In the genomic region with DNA sequence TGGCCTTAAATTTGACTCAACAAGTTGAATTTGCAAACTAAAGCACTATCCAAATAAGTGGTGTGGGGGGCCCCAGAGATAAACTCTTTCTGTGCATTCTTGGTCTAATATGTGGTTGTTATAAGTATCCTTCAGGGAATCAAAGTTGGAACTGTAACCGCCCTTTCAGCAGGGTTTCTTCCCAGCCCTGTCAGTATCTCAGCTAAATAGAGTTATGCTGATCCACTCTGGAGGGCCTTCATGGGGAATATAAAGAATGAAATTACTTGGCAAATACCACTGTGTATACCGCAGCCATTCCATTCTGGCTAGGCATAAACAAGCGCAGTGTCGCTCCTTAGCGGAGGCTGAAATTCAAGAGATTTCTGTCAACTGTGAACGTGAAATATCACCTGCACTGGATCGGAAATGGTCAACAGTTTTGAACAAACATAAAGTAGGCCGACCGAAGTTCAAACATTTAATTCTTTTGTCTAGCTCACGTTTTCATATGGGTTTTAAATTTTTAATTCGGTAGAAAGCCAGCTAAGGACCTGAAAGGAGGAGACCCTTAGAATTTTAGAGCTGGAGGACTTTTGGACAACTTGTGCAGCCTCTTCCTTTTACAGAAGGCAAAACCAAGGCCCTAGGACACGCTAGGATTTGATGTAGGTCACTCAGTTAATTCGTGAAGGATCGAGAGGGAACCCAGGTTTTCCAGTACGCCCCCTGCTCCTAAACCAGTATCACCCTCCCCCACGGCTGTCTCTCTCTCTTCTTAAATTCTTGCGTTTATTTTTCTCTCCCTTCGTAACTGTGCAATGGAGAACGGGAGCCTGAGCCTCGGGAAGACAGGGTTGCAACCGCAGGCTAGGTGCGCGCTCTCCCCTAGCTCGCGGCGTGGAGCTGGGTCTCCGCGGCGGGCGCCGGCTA, we compare ENCODE assay signal across 8 cellular contexts.
DNase-seq lines count a peak whose midpoint lies in the region; ATAC-seq and TF ChIP-seq lines count a peak whose summit lies in the region.

No MANE protein-coding gene starts in this region.

- no peaks in the 10 kb centered on the region for H3F3A ChIP-seq in PC-3 (ENCODE audit: low read length, unreplicated experiment)

- peak in 2 of 5 donors; percentile 1 to 4 for DNase-seq in CD4-positive, alpha-beta memory T cell
- DNase-seq in PC-3 (peak; percentile 6), endothelial cell (ENCODE audit: low spot score) (no peak), RKO (ENCODE audit: low spot score) (no peak)
- no peak for DNase-seq in naive thymus-derived CD4-positive, alpha-beta T cell

- H3K79me2 ChIP-seq in PC-3 (ENCODE audit: low read length), result peaks cover 18% of the 10 kb centered on the region

- peak overlapping the region; percentile 73 to 91 (median 84) for H3K4me3 Mint-ChIP-seq in CD4-positive, alpha-beta memory T cell
- peak overlapping the region; percentile 87 for H3K4me3 Mint-ChIP-seq in endothelial cell (ENCODE audit: unreplicated experiment)
- H3K4me3 Mint-ChIP-seq in naive thymus-derived CD4-positive, alpha-beta T cell, result peak overlapping the region; percentile 69 to 94 (median 84)

- intact Hi-C loops in CD4-positive, alpha-beta memory T cell (cut with micrococcal nuclease), result loop anchor here (1.0 to 5.0 kb wide), 10 partner anchors 30 to 573 kb away; a partner anchor contains a TSS
- intact Hi-C loops in PC-3 (cut with micrococcal nuclease), result loop anchor here (1.0 to 10.0 kb wide), 5 partner anchors 30 to 374 kb away; a partner anchor contains a TSS
- intact Hi-C loops in naive thymus-derived CD4-positive, alpha-beta T cell (cut with micrococcal nuclease), result loop anchor here (1.0 to 5.0 kb wide), 16 partner anchors 30 to 575 kb away; a partner anchor contains a TSS

- peaks cover 0 to 4% of the 10 kb centered on the region in 2 donors for H3K36me3 Mint-ChIP-seq in CD4-positive, alpha-beta memory T cell
- H3K36me3 Mint-ChIP-seq in endothelial cell (ENCODE audit: low read depth, unreplicated experiment), result peaks cover 7% of the 10 kb centered on the region
- H3K36me3 Mint-ChIP-seq in naive thymus-derived CD4-positive, alpha-beta T cell, result peaks cover 0 to 1% (median 0%) of the 10 kb centered on the region in 5 donors

- H3K4me2 ChIP-seq in PC-3 (ENCODE audit: low read length), result peak overlapping the region; percentile 91

- CTCF ChIA-PET in CD4-positive, alpha-beta memory T cell (lab: Charles Lee; ENCODE audit: partially characterized antibody), result interaction anchor here (0.8 to 2.3 kb wide), 10 partner anchors 8 to 74 kb away, joined by 3 to 17 read pairs (median 4); a partner anchor contains a TSS
- CTCF ChIA-PET in PC-3 (lab: Charles Lee), result interaction anchor here (0.7 to 1.0 kb wide), 3 partner anchors 8 to 78 kb away, joined by 3 read pairs; a partner anchor contains a TSS
- CTCF ChIA-PET in naive thymus-derived CD4-positive, alpha-beta T cell (lab: Charles Lee), result interaction anchor here (0.6 to 1.2 kb wide), 2 partner anchors 24 to 28 kb away, joined by 3 to 6 read pairs; no protein-coding TSS in a partner anchor

- H3K9me3 ChIP-seq in CD4-positive, alpha-beta memory T cell (ENCODE audit: control insufficient read depth in 1 of 2, low read length in 2 of 2), result no peaks in the 10 kb centered on the region
- no peaks in the 10 kb centered on the region for H3K9me3 ChIP-seq in PC-3 (ENCODE audit: low read length)
- no peaks in the 10 kb centered on the region for H3K9me3 ChIP-seq in naive thymus-derived CD4-positive, alpha-beta T cell (ENCODE audit: control insufficient read depth in 2 of 3, low read length in 3 of 3)

- H3K9me3 Mint-ChIP-seq in CD4-positive, alpha-beta memory T cell, result peaks cover 0 to 1% (median 0%) of the 10 kb centered on the region in 8 donors
- H3K9me3 Mint-ChIP-seq in endothelial cell (ENCODE audit: unreplicated experiment), result no peaks in the 10 kb centered on the region
- H3K9me3 Mint-ChIP-seq in naive thymus-derived CD4-positive, alpha-beta T cell, result peaks cover 0 to 4% (median 0%) of the 10 kb centered on the region in 11 donors

- H3K36me3 ChIP-seq in CD4-positive, alpha-beta memory T cell (ENCODE audit: insufficient read depth, low read length), result no peaks in the 10 kb centered on the region
- H3K36me3 ChIP-seq in PC-3 (ENCODE audit: low read depth, low read length), result no peaks in the 10 kb centered on the region
- H3K36me3 ChIP-seq in naive thymus-derived CD4-positive, alpha-beta T cell (ENCODE audit: control insufficient read depth in 2 of 3, insufficient read depth in 3 of 3, low read length in 3 of 3), result peaks cover 0 to 3% (median 0%) of the 10 kb centered on the region in 3 experiments

- peak overlapping the region; percentile 80 to 96 (median 86) for H3K27ac Mint-ChIP-seq in CD4-positive, alpha-beta memory T cell
- H3K27ac Mint-ChIP-seq in endothelial cell (ENCODE audit: unreplicated experiment), result peak overlapping the region; percentile 31
- H3K27ac Mint-ChIP-seq in naive thymus-derived CD4-positive, alpha-beta T cell, result peak overlapping the region; percentile 12 to 90 (median 79)

- H3K4me3 ChIP-seq in CD4-positive, alpha-beta memory T cell (ENCODE audit: low read length in 2 of 2), result peak overlapping the region; percentile 36 to 64
- peak overlapping the region; percentile 75 for H3K4me3 ChIP-seq in PC-3 (ENCODE audit: low read length)
- H3K4me3 ChIP-seq in naive thymus-derived CD4-positive, alpha-beta T cell (ENCODE audit: low read length), result peak overlapping the region; percentile 77

- no peaks in the 10 kb centered on the region for H3K27me3 ChIP-seq in CD4-positive, alpha-beta memory T cell (ENCODE audit: insufficient read depth, low read length)
- no peaks in the 10 kb centered on the region for H3K27me3 ChIP-seq in PC-3 (ENCODE audit: low read length)
- H3K27me3 ChIP-seq in naive thymus-derived CD4-positive, alpha-beta T cell (ENCODE audit: control insufficient read depth in 2 of 2, insufficient read depth in 2 of 2, low read length in 2 of 2), result no peaks in the 10 kb centered on the region

- peaks cover 9 to 14% (median 11%) of the 10 kb centered on the region in 4 donors for H3K4me1 Mint-ChIP-seq in CD4-positive, alpha-beta memory T cell
- peaks cover 17% of the 10 kb centered on the region for H3K4me1 Mint-ChIP-seq in endothelial cell (ENCODE audit: unreplicated experiment)
- peaks cover 4 to 21% (median 7%) of the 10 kb centered on the region in 7 donors for H3K4me1 Mint-ChIP-seq in naive thymus-derived CD4-positive, alpha-beta T cell

- peak overlapping the region; percentile 55 for H3K27ac ChIP-seq in CD4-positive, alpha-beta memory T cell (ENCODE audit: low read depth, low read length)
- H3K27ac ChIP-seq in PC-3 (ENCODE audit: low read length), result peak overlapping the region; percentile 53
- H3K27ac ChIP-seq in naive thymus-derived CD4-positive, alpha-beta T cell (ENCODE audit: low read depth, low read length), result peak overlapping the region; percentile 73

- no peaks in the 10 kb centered on the region for H3K9me2 ChIP-seq in PC-3 (replicated peaks; ENCODE audit: low read length)

- peaks cover 8% of the 10 kb centered on the region for H3K4me1 ChIP-seq in CD4-positive, alpha-beta memory T cell (ENCODE audit: insufficient read depth, low read length)
- peaks cover 13% of the 10 kb centered on the region for H3K4me1 ChIP-seq in PC-3 (ENCODE audit: insufficient read depth, low read length)
- H3K4me1 ChIP-seq in naive thymus-derived CD4-positive, alpha-beta T cell (ENCODE audit: control insufficient read depth in 2 of 2, insufficient read depth in 2 of 2, low read length in 2 of 2), result peaks cover 0 to 4% of the 10 kb centered on the region in 2 donors

- POLR2A ChIA-PET in CD4-positive, alpha-beta memory T cell (lab: Charles Lee; ENCODE audit: partially characterized antibody), result interaction anchor here (0.9 to 2.1 kb wide), 7 partner anchors 8 to 328 kb away, joined by 3 to 20 read pairs (median 4); a partner anchor contains a TSS
- POLR2A ChIA-PET in PC-3 (lab: Charles Lee; ENCODE audit: unreplicated experiment), result interaction anchor here (1.0 to 1.1 kb wide), 2 partner anchors 26 to 30 kb away, joined by 3 to 4 read pairs; no protein-coding TSS in a partner anchor
- POLR2A ChIA-PET in naive thymus-derived CD4-positive, alpha-beta T cell (lab: Charles Lee), result interaction anchor here (0.5 to 1.2 kb wide), 4 partner anchors 18 to 575 kb away, joined by 3 to 4 read pairs (median 3); a partner anchor contains a TSS

- ATAC-seq in GM21825 (IDR thresholded peaks at IDR 0.05; ENCODE audit: unreplicated experiment) (peak; percentile 2), PC-3 (peak; percentile 5; the same call in 1 of the 2 replicates), GM19023 (IDR thresholded peaks at IDR 0.05; ENCODE audit: unreplicated experiment) (no peak), GM21526 (IDR thresholded peaks at IDR 0.05; ENCODE audit: low FRiP score, unreplicated experiment) (no peak)
- ATAC-seq in naive thymus-derived CD4-positive, alpha-beta T cell, result no peak

- H2AFZ ChIP-seq in PC-3 (ENCODE audit: low read length), result peak overlapping the region; percentile 93

- H4K20me1 ChIP-seq in PC-3 (ENCODE audit: low read length), result no peaks in the 10 kb centered on the region

- peak overlapping the region; percentile 74 for H3K9ac ChIP-seq in PC-3 (ENCODE audit: low read length)

- BruUV-seq in PC-3 (replicated peaks; lab: Mats Ljungman, UMichigan), result TSS peak; percentile 82

- no peaks in the 10 kb centered on the region for H3K27me3 Mint-ChIP-seq in CD4-positive, alpha-beta memory T cell
- H3K27me3 Mint-ChIP-seq in endothelial cell (ENCODE audit: unreplicated experiment), result peaks cover 4% of the 10 kb centered on the region
- H3K27me3 Mint-ChIP-seq in naive thymus-derived CD4-positive, alpha-beta T cell, result peaks cover 0 to 6% (median 0%) of the 10 kb centered on the region in 5 donors

- TF ChIP-seq CTCF in PC-3 (conservative IDR thresholded peaks at IDR 0.05; ENCODE audit: low read depth, low read length) (no peak), endothelial cell (IDR thresholded peaks at IDR 0.05; ENCODE audit: unreplicated experiment) (no peak)

Comparison
In these comparisons a context has a peak if more than half of its experiments do, and no peak if none do; other contexts are left out.
1. H3K27ac Mint-ChIP-seq: peak in every context shown above with its lines; median percentile 86 in CD4-positive, alpha-beta memory T cell; 79 in naive thymus-derived CD4-positive, alpha-beta T cell; 31 in endothelial cell.
2. ATAC-seq: peak in GM21825 (single experiment) and PC-3 (single experiment); none in naive thymus-derived CD4-positive, alpha-beta T cell (single experiment), GM19023 (single experiment) and GM21526 (single experiment).
3. Peak in every context shown above with its lines, with median percentiles within 50 percentile points of each other: H3K27ac ChIP-seq, H3K4me3 ChIP-seq and H3K4me3 Mint-ChIP-seq.